ENCODE assay signal across 13 cellular contexts in the genomic region with DNA sequence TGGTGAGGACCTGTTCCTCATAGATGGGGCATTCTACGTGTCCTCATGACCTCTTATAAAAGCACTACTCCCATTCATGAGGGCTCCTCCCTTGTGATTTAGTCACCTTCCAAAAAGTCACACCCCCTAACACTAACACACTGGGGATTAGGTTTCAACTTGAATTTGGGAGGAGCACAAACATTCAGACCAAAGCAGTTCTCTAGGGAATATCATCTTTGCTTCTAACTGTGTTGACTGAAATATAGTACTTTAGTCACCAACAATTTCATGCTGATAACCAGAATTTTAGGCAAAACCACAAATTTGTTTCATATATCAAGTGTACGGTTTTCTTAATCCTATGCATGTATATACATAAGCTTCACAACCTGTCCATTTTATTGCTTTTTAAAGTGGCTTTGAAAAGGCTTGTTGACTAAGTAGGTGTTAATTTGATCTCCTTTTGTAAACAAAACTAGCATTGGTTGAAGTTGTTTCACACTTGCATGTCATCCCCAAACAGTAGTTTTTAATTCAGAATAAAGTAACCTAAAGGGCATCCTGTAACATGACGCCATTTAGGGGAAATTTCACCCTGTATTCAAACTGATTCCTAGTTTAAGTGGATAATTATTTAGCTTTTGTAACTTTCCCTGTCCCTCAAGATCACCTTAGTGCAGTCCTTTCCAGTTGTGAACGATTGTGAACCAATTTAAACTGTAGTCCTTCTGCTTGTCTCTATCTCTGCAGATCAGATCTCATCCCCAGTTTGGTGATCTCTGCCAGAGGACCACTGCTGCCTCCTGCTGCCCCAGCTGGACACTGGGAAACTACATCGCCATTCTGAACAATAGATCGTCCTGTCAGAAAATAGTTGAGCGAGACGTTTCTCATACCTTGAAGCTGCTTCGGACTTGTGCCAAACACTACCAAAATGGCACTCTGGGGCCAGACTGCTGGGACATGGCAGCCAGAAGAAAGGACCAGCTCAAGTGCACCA.
DNase-seq lines count a peak whose midpoint lies in the region; ATAC-seq, FAIRE-seq and TF ChIP-seq lines count a peak whose summit lies in the region.
"Had no signal": no experiment of that assay in that cellular context is flagged by ENCODE, and none has a peak within 500 bp of the region (broad histone marks: within the 10 kb centered on the region; RNA-seq: fewer than 3 reads in every experiment).

No MANE protein-coding gene starts in this region.

- peaks cover 6% of the 10 kb centered on the region for H3K27me3 Mint-ChIP-seq in H9 (ENCODE audit: low read depth)
- no peaks in the 10 kb centered on the region for H3K27me3 Mint-ChIP-seq in activated CD8-positive, alpha-beta memory T cell treated with anti-CD3 and anti-CD28 coated beads, Interleukin-2, amount 10 ng/mL, durations not matched to agents 7 days and 5 days
- H3K27me3 Mint-ChIP-seq: natural killer cell treated with Interleukin-12 subunit alpha and Interleukin-12 subunit beta and Interleukin-15 and Interleukin-18, amount 100 ng/mL, for 72 hours had no signal

- H3K9ac ChIP-seq in H9 (ENCODE audit: extremely low read depth, insufficient read length, low read length) (no peak overlapping the region), H1 (replicated peaks in 1 of 4; ENCODE audit: extremely low read depth in 1 of 4, low read depth in 3 of 4, low read length in 3 of 4) (no peak overlapping the region)

- no peaks in the 10 kb centered on the region for H3K79me1 ChIP-seq in H9 (ENCODE audit: insufficient read depth, low read depth, low read length, poor library complexity, severe bottlenecking)
- no peaks in the 10 kb centered on the region for H3K79me1 ChIP-seq in H1 (ENCODE audit: low read depth, low read length)

- H3K79me2 ChIP-seq in H9 (ENCODE audit: insufficient read depth, low read length) (no peaks in the 10 kb centered on the region), H1 (ENCODE audit: control insufficient read depth in 1 of 2, insufficient read depth in 2 of 2, low read length in 2 of 2) (no peaks in the 10 kb centered on the region)

- FAIRE-seq in H1 (lab: Jason Lieb, UNC), result no peak

- no peak overlapping the region for H3K18ac ChIP-seq in H9 (ENCODE audit: insufficient read length, low read depth, low read length)
- no peak overlapping the region for H3K18ac ChIP-seq in H1 (ENCODE audit: extremely low read depth, low read length)

- no peak overlapping the region for H3K4me3 Mint-ChIP-seq in H9
- H3K4me3 Mint-ChIP-seq in activated CD8-positive, alpha-beta memory T cell treated with anti-CD3 and anti-CD28 coated beads, Interleukin-2, amount 10 ng/mL, durations not matched to agents 7 days and 5 days, result no peak overlapping the region
- H3K4me3 Mint-ChIP-seq: natural killer cell treated with Interleukin-12 subunit alpha and Interleukin-12 subunit beta and Interleukin-15 and Interleukin-18, amount 100 ng/mL, for 72 hours had no signal

- CTCF ChIA-PET in H1 (lab: Charles Lee; ENCODE audit: partially characterized antibody), result interaction anchor here (0.8 to 4.2 kb wide), 11 partner anchors 11 to 682 kb away, joined by 3 to 20 read pairs (median 3); no protein-coding TSS in a partner anchor
- CTCF ChIA-PET in activated CD8-positive, alpha-beta memory T cell treated with anti-CD3 and anti-CD28 coated beads, Interleukin-2, amount 10 ng/mL, durations not matched to agents 7 days and 5 days (lab: Charles Lee), result no interaction called here

- H3K23me2 ChIP-seq in H9 (ENCODE audit: insufficient read length, low read depth, low read length, poor library complexity, severe bottlenecking), result no peaks in the 10 kb centered on the region
- H3K23me2 ChIP-seq in H1 (ENCODE audit: low read depth, low read length), result no peaks in the 10 kb centered on the region

- POLR2A ChIA-PET in H1 (lab: Charles Lee; ENCODE audit: partially characterized antibody), result interaction anchor here (0.6 to 1.7 kb wide), 5 partner anchors 8 to 74 kb away, joined by 3 to 6 read pairs (median 4); no protein-coding TSS in a partner anchor

- H3K27ac ChIP-seq in H9 (ENCODE audit: insufficient read length, low read depth, low read length), result no peak overlapping the region
- H3K27ac ChIP-seq in H1 (ENCODE audit: low read depth, low read length), result no peak overlapping the region
- H3K27ac ChIP-seq: HL-60 had no signal

- H2AFZ ChIP-seq in H9 (ENCODE audit: low read length), result no peak overlapping the region
- no peak overlapping the region for H2AFZ ChIP-seq in H1 (ENCODE audit: low read length)

- peak overlapping the region in 1 of 3 experiments; percentile 20; a peak in 2 of 7 replicates for H3K27ac Mint-ChIP-seq in H9
- no peak overlapping the region for H3K27ac Mint-ChIP-seq in activated CD8-positive, alpha-beta memory T cell treated with anti-CD3 and anti-CD28 coated beads, Interleukin-2, amount 10 ng/mL, durations not matched to agents 7 days and 5 days
- H3K27ac Mint-ChIP-seq: natural killer cell treated with Interleukin-12 subunit alpha and Interleukin-12 subunit beta and Interleukin-15 and Interleukin-18, amount 100 ng/mL, for 72 hours had no signal

- H2BK20ac ChIP-seq in H9 (ENCODE audit: low read depth, low read length, poor library complexity, severe bottlenecking), result no peak overlapping the region
- no peak overlapping the region for H2BK20ac ChIP-seq in H1 (ENCODE audit: low read length)

- H4K91ac ChIP-seq in H9 (ENCODE audit: insufficient read length, low read depth, low read length) (no peak overlapping the region), H1 (replicated peaks; ENCODE audit: insufficient read length, low read length) (no peak overlapping the region)

- TF ChIP-seq EP300 in H1 (IDR thresholded peaks at IDR 0.05; ENCODE audit: borderline replicate concordance in 1 of 2, low read depth in 2 of 2, low read length in 2 of 2), result no peak

- H3K23ac ChIP-seq in H9 (ENCODE audit: insufficient read length, low read depth, low read length) (no peak overlapping the region), H1 (ENCODE audit: insufficient read length) (no peak overlapping the region)

- H3K4ac ChIP-seq in H9 (ENCODE audit: low read depth, low read length) (no peak overlapping the region), H1 (replicated peaks; ENCODE audit: insufficient read length, low read depth, low read length) (no peak overlapping the region)

- H3K56ac ChIP-seq in H9 (ENCODE audit: insufficient read length, low read depth, low read length) (no peak overlapping the region), H1 (replicated peaks; ENCODE audit: insufficient read length, low read depth, low read length) (no peak overlapping the region)

- H4K8ac ChIP-seq in H9 (replicated peaks; ENCODE audit: insufficient read length, low read depth, low read length), result no peak overlapping the region
- H4K8ac ChIP-seq in H1 (ENCODE audit: extremely low read depth, insufficient read depth, low read length), result no peak overlapping the region

- no peak overlapping the region for H2BK120ac ChIP-seq in H9 (ENCODE audit: low read depth, low read length, poor library complexity, severe bottlenecking)
- no peak overlapping the region for H2BK120ac ChIP-seq in H1 (replicated peaks; ENCODE audit: low read depth, low read length)

- H2AK5ac ChIP-seq in H9 (ENCODE audit: insufficient read length, low read length) (no peak overlapping the region), H1 (ENCODE audit: low read depth, low read length) (no peak overlapping the region)

- no peak overlapping the region for H2BK12ac ChIP-seq in H9 (ENCODE audit: insufficient read length, low read depth, low read length)
- H2BK12ac ChIP-seq in H1 (ENCODE audit: low read depth, low read length), result no peak overlapping the region

- H2BK5ac ChIP-seq in H9 (ENCODE audit: insufficient read length, low read length) (no peak overlapping the region), H1 (ENCODE audit: low read depth, low read length) (no peak overlapping the region)

- no peak overlapping the region for H3K14ac ChIP-seq in H9 (ENCODE audit: insufficient read depth, low read length)
- no peak overlapping the region for H3K14ac ChIP-seq in H1 (ENCODE audit: insufficient read length)

- H4K20me1 ChIP-seq in H9 (ENCODE audit: control insufficient read depth, insufficient read depth, insufficient read length), result no peaks in the 10 kb centered on the region
- no peaks in the 10 kb centered on the region for H4K20me1 ChIP-seq in H1 (replicated peaks in 1 of 2; ENCODE audit: control insufficient read depth in 1 of 2, insufficient read depth in 2 of 2, low read length in 2 of 2)

- TF ChIP-seq CTCF in H9 (conservative IDR thresholded peaks at IDR 0.05) (peak; percentile 47; the same call in 2 of the 3 replicates), H1 (IDR thresholded peaks at IDR 0.05; ENCODE audit: control extremely low read depth in 1 of 3, insufficient read depth in 1 of 3, low read depth in 1 of 3, low read length in 3 of 3) (peak; percentile 49 to 65 (median 51))

- peak; percentile 74 to 80 for TF ChIP-seq RAD21 in H1 (IDR thresholded peaks at IDR 0.05 in 1 of 2, conservative IDR thresholded peaks at IDR 0.05 in 1 of 2; ENCODE audit: low read depth in 2 of 2, low read length in 2 of 2)

- H3K36me3 ChIP-seq in H1 (ENCODE audit: control insufficient read depth in 2 of 4, insufficient read depth in 4 of 4, low read length in 3 of 4), result peaks cover 0 to 5% (median 0%) of the 10 kb centered on the region in 4 experiments; a peak in 2 of 8 replicates

- H3K9me3 ChIP-seq in H9 (ENCODE audit: control insufficient read depth, low read depth, low read length) (no peaks in the 10 kb centered on the region), H1 (ENCODE audit: insufficient read depth in 2 of 2, low read depth in 1 of 2, low read length in 1 of 2) (no peaks in the 10 kb centered on the region)

- no peak for ATAC-seq in GM21423 (IDR thresholded peaks at IDR 0.05; ENCODE audit: unreplicated experiment)
- ATAC-seq in activated CD8-positive, alpha-beta memory T cell treated with anti-CD3 and anti-CD28 coated beads, Interleukin-2, amount 10 ng/mL, durations not matched to agents 7 days and 5 days, result no peak
- ATAC-seq: natural killer cell treated with Interleukin-12 subunit alpha and Interleukin-12 subunit beta and Interleukin-15 and Interleukin-18, amount 100 ng/mL, for 72 hours had no signal

- no peak overlapping the region for H3K4me3 ChIP-seq in H1 (ENCODE audit: extremely low read depth in 1 of 4, insufficient read depth in 2 of 4, low read depth in 3 of 4, low read length in 4 of 4)

- no peaks in the 10 kb centered on the region for H3K27me3 ChIP-seq in H9 (ENCODE audit: insufficient read depth, low read length)
- no peaks in the 10 kb centered on the region; a peak in 1 of 7 replicates for H3K27me3 ChIP-seq in H1 (replicated peaks in 1 of 4; ENCODE audit: control insufficient read depth in 3 of 4, extremely low read depth in 1 of 4, insufficient read depth in 3 of 4, low read length in 3 of 4)

- H3K4me2 ChIP-seq in H9 (ENCODE audit: insufficient read depth, insufficient read length, low read length), result no peak overlapping the region
- no peak overlapping the region for H3K4me2 ChIP-seq in H1 (ENCODE audit: insufficient read depth in 1 of 2, low read depth in 2 of 2, low read length in 2 of 2)

- DNase-seq in H9, result no peak
- peak; percentile 89 for DNase-seq in NCI-H2171 treated with DMSO at 0.1 percent for 48 hours (lab: John Stamatoyannopoulos, UW)
- no peak for DNase-seq in H1 (ENCODE audit: low read depth in 1 of 2, low spot score in 2 of 2)
- DNase-seq in myocyte (ENCODE audit: low read depth), result peak; percentile 53
- no peak for DNase-seq in activated CD8-positive, alpha-beta memory T cell treated with anti-CD3 and anti-CD28 coated beads, Interleukin-2, amount 10 ng/mL, durations not matched to agents 7 days and 5 days
- no peak for DNase-seq in stimulated activated CD4-positive, alpha-beta T cell treated with anti-CD3 and anti-CD28 coated beads, Interleukin-2, amount 100 ng/mL, for 48 hours
- DNase-seq: activated CD8-positive, alpha-beta memory T cell treated with anti-CD3 and anti-CD28 coated beads, Interleukin-2, amount 50 U/mL, for 48 hours; cerebellar nuclear complex; stimulated activated CD4-positive, alpha-beta T cell treated with anti-CD3 and anti-CD28 coated beads, Interleukin-1b, Interleukin-23, amount 100 ng/mL, for 48 hours; T-helper 2 cell had no signal

- no peaks in the 10 kb centered on the region for H3K9me3 Mint-ChIP-seq in H9
- H3K9me3 Mint-ChIP-seq in activated CD8-positive, alpha-beta memory T cell treated with anti-CD3 and anti-CD28 coated beads, Interleukin-2, amount 10 ng/mL, durations not matched to agents 7 days and 5 days (ENCODE audit: low read depth), result no peaks in the 10 kb centered on the region
- H3K9me3 Mint-ChIP-seq: natural killer cell treated with Interleukin-12 subunit alpha and Interleukin-12 subunit beta and Interleukin-15 and Interleukin-18, amount 100 ng/mL, for 72 hours had no signal

- H4K5ac ChIP-seq in H9 (ENCODE audit: insufficient read length, low read depth, low read length) (no peak overlapping the region), H1 (ENCODE audit: insufficient read length, low read depth, low read length) (no peak overlapping the region)

- no peak for TF ChIP-seq POLR2A in H1 (IDR thresholded peaks at IDR 0.05; ENCODE audit: control extremely low read depth in 1 of 2, low read depth in 2 of 2, low read length in 2 of 2)

- H3T11ph ChIP-seq in H9 (ENCODE audit: low read length), result no peak overlapping the region

- H3K4me1 Mint-ChIP-seq in H9, result peaks cover 29% of the 10 kb centered on the region in 2 experiments
- no peaks in the 10 kb centered on the region for H3K4me1 Mint-ChIP-seq in activated CD8-positive, alpha-beta memory T cell treated with anti-CD3 and anti-CD28 coated beads, Interleukin-2, amount 10 ng/mL, durations not matched to agents 7 days and 5 days

- no peaks in the 10 kb centered on the region; the same call in 1 of the 2 replicates for H3K4me1 ChIP-seq in H9 (ENCODE audit: insufficient read depth, low read length)
- peaks cover 0 to 2% (median under 1%) of the 10 kb centered on the region in 4 experiments; a peak in 3 of 7 replicates for H3K4me1 ChIP-seq in H1 (replicated peaks in 1 of 4; ENCODE audit: control insufficient read depth in 3 of 4, insufficient read depth in 4 of 4, low read length in 3 of 4)

- H3K36me3 Mint-ChIP-seq in H9 (ENCODE audit: insufficient read depth in 1 of 3, low read depth in 3 of 3), result peaks cover 18 to 39% (median 27%) of the 10 kb centered on the region in 3 experiments; a peak in 6 of 7 replicates
- H3K36me3 Mint-ChIP-seq in activated CD8-positive, alpha-beta memory T cell treated with anti-CD3 and anti-CD28 coated beads, Interleukin-2, amount 10 ng/mL, durations not matched to agents 7 days and 5 days, result peaks cover 4% of the 10 kb centered on the region

- no CpG with 5 or more reads among the region's 9 CpGs for WGBS in H9 (ENCODE audit: extremely low coverage, insufficient read length, low lambda C conversion rate)
- 84% methylated on average over 9 of the region's 9 CpGs; no CpG with 5 or more reads in 1 of the 2 experiments for WGBS in H1 (ENCODE audit: extremely low coverage in 1 of 2, insufficient coverage in 1 of 2, insufficient read length in 1 of 2, insufficient replicate concordance in 2 of 2, low coverage in 1 of 2, low lambda C conversion rate in 2 of 2, missing lambda C conversion rate in 1 of 2), 2 experiments

- H2BK15ac ChIP-seq in H9 (ENCODE audit: low read depth, low read length) (no peak overlapping the region), H1 (ENCODE audit: low read length) (no peak overlapping the region)

Comparison
In these comparisons a context has a peak if more than half of its experiments do, and no peak if none do; other contexts are left out.
1. DNase-seq: peak in NCI-H2171 treated with DMSO at 0.1 percent for 48 hours (single experiment) and myocyte (single experiment); none in H9 (single experiment), H1 (0 of 2), activated CD8-positive, alpha-beta memory T cell treated with anti-CD3 and anti-CD28 coated beads, Interleukin-2, amount 10 ng/mL, durations not matched to agents 7 days and 5 days (single experiment) and stimulated activated CD4-positive, alpha-beta T cell treated with anti-CD3 and anti-CD28 coated beads, Interleukin-2, amount 100 ng/mL, for 48 hours (0 of 2).